18 cellular contexts compared by ENCODE assay signal in the genomic region with DNA sequence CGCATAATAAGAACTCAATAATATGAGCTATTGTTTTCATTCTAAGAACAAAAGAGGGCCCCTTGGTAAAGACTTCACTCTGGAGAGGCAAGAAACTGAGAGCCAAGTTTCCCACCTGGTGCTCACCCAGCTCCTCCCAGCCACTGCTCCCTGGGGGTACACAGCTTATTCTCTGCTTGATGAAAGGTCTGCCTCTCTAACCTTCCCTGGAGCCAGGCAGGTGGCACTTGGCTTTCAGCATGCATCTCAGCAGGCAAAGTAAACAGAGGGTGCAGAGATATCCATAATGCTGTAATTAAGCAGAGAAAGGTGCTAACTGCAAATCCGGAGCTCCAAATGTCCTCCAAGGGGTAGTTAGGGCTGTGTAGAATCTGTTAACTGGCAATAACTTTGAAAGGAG.
DNase-seq lines count a peak whose midpoint lies in the region.
"Had no signal": no experiment of that assay in that cellular context is flagged by ENCODE, and none has a peak within 500 bp of the region (broad histone marks: within the 10 kb centered on the region; RNA-seq: fewer than 3 reads in every experiment).

No MANE protein-coding gene starts in this region.

- DNase-seq in DMS153 (lab: John Stamatoyannopoulos, UW): peak; percentile 44
- DNase-seq in NCI-H1417 (lab: John Stamatoyannopoulos, UW): peak in 2 of 3 experiments; percentile 77 to 95
- DNase-seq in NCI-H2107 treated with DMSO at 0.1 percent for 48 hours (lab: John Stamatoyannopoulos, UW; ENCODE audit: unreplicated experiment): peak; percentile 88
- DNase-seq in NCI-H774 (lab: John Stamatoyannopoulos, UW): peak; percentile 42
- DNase-seq in kidney glomerular epithelial cell (lab: John Stamatoyannopoulos, UW): no peak
- DNase-seq in activated CD8-positive, alpha-beta memory T cell treated with anti-CD3 and anti-CD28 coated beads, Interleukin-2, amount 50 U/mL, for 48 hours: no peak
- DNase-seq in NCI-H524 (lab: John Stamatoyannopoulos, UW): no peak
- DNase-seq: AML-193; Calu3; H7; KG1; NCI-H1048; NCI-H226; NK-92 treated with Interleukin-12 subunit alpha and Interleukin-12 subunit beta, amount 100 ng/mL, for 24 hours; OCI-M1; RPMI8226; SJCRH30; SW 1271 had no signal

Comparison
In these comparisons a context has a peak if more than half of its experiments do, and no peak if none do; other contexts are left out.
1. DNase-seq: peak in DMS153 (single experiment), NCI-H1417 (2 of 3), NCI-H2107 treated with DMSO at 0.1 percent for 48 hours (single experiment) and NCI-H774 (single experiment); none in kidney glomerular epithelial cell (single experiment), activated CD8-positive, alpha-beta memory T cell treated with anti-CD3 and anti-CD28 coated beads, Interleukin-2, amount 50 U/mL, for 48 hours (single experiment) and NCI-H524 (0 of 2).